In genomic region chr19:40305403-40305802, GRCh38 we compare ENCODE assay signal across 8 cellular contexts. TPM values are rescaled to one million over a fixed set of nuclear protein-coding genes. Genes with fewer than 3 reads are reported as not detected.
A peak's percentile ranks its signal among the peaks of the same experiment; 100 is the strongest.
DNase-seq lines count a peak whose midpoint lies in the region; ATAC-seq, FAIRE-seq and TF ChIP-seq lines count a peak whose summit lies in the region.

No MANE protein-coding gene starts in this region.

- H3K27ac Mint-ChIP-seq in activated naive CD8-positive, alpha-beta T cell treated with anti-CD3 and anti-CD28 coated beads for 36 hours: no peak overlapping the region

- H3K9me3 Mint-ChIP-seq in activated naive CD8-positive, alpha-beta T cell treated with anti-CD3 and anti-CD28 coated beads for 36 hours: no peaks in the 10 kb centered on the region

- TF ChIP-seq CTCF in SU-DHL-6 (IDR thresholded peaks at IDR 0.05; ENCODE audit: insufficient read depth, low read length, poor library complexity, severe bottlenecking) (peak; percentile 68), heart right ventricle (IDR thresholded peaks at IDR 0.05) (peak; percentile 59 to 87 (median 81)), retinal pigment epithelial cell (conservative IDR thresholded peaks at IDR 0.05; ENCODE audit: low read depth, low read length) (peak; percentile 77)

- H3K79me2 ChIP-seq in SU-DHL-6 (ENCODE audit: insufficient read depth, low read length): no peaks in the 10 kb centered on the region

- ATAC-seq in heart right ventricle (peak; percentile 67 to 90 (median 79)), GM18502 (IDR thresholded peaks at IDR 0.05; ENCODE audit: poor library complexity, unreplicated experiment) (no peak), GM19395 (IDR thresholded peaks at IDR 0.05; ENCODE audit: unreplicated experiment) (no peak)

- H3K4me3 Mint-ChIP-seq in activated naive CD8-positive, alpha-beta T cell treated with anti-CD3 and anti-CD28 coated beads for 36 hours: no peak overlapping the region

- H3K27ac ChIP-seq in SU-DHL-6 (ENCODE audit: low read depth, low read length) (no peak overlapping the region), heart right ventricle (no peak overlapping the region)

- H3K27me3 ChIP-seq in SU-DHL-6 (ENCODE audit: low read length) (no peaks in the 10 kb centered on the region), heart right ventricle (no peaks in the 10 kb centered on the region)

- DNase-seq in NCI-H1092 treated with DMSO at 0.1 percent for 48 hours (lab: John Stamatoyannopoulos, UW) (peak; percentile 54), heart right ventricle (peak; percentile 62 to 85), retinal pigment epithelial cell (ENCODE audit: low read depth) (no peak)
- DNase-seq in activated naive CD8-positive, alpha-beta T cell treated with anti-CD3 and anti-CD28 coated beads for 36 hours: peak; percentile 71

- 0 out of 2 replicates have a peak, but pooled peaks cover 4% of the 10 kb centered on the region for H3F3A ChIP-seq in SU-DHL-6 (ENCODE audit: insufficient read depth)

- H2AFZ ChIP-seq in SU-DHL-6 (ENCODE audit: low read depth, low read length, severe bottlenecking): no peak overlapping the region

- peaks cover 0 to 4% (median 0%) of the 10 kb centered on the region in 9 donors for H3K4me1 ChIP-seq in heart right ventricle

- FAIRE-seq in G401.6 (lab: Jason Lieb, UNC): peak; percentile 96

- H3K36me3 ChIP-seq in SU-DHL-6 (ENCODE audit: low read length) (no peaks in the 10 kb centered on the region), heart right ventricle (no peaks in the 10 kb centered on the region)

- no peaks in the 10 kb centered on the region for H3K36me3 Mint-ChIP-seq in activated naive CD8-positive, alpha-beta T cell treated with anti-CD3 and anti-CD28 coated beads for 36 hours

- no peaks in the 10 kb centered on the region for H3K4me1 Mint-ChIP-seq in activated naive CD8-positive, alpha-beta T cell treated with anti-CD3 and anti-CD28 coated beads for 36 hours

- intact Hi-C loops in heart right ventricle (cut with DNase I): loop anchor here in 9 of 10 donors (2.0 to 10.0 kb wide), 9 partner anchors 161 to 329 kb away; no protein-coding TSS in a partner anchor

- H3K27me3 Mint-ChIP-seq in activated naive CD8-positive, alpha-beta T cell treated with anti-CD3 and anti-CD28 coated beads for 36 hours: no peaks in the 10 kb centered on the region

- H3K4me2 ChIP-seq in SU-DHL-6 (ENCODE audit: low read depth, low read length, poor library complexity, severe bottlenecking): no peak overlapping the region

- 10% methylated on average over 5 of the region's 5 CpGs for WGBS in heart right ventricle, 2 donors

- H3K9me2 ChIP-seq in SU-DHL-6 (replicated peaks; ENCODE audit: insufficient read depth, low read length): no peaks in the 10 kb centered on the region

- H3K9ac ChIP-seq in SU-DHL-6 (ENCODE audit: low read length): no peak overlapping the region

- H3K4me3 ChIP-seq in SU-DHL-6 (ENCODE audit: insufficient read depth, low read length, poor library complexity, severe bottlenecking) (no peak overlapping the region), heart right ventricle (no peak overlapping the region), retinal pigment epithelial cell (ENCODE audit: low read length) (no peak overlapping the region)

- H3K9me3 ChIP-seq in SU-DHL-6 (ENCODE audit: insufficient read depth, low read length) (no peaks in the 10 kb centered on the region), heart right ventricle (no peaks in the 10 kb centered on the region)

- no peaks in the 10 kb centered on the region for H4K20me1 ChIP-seq in SU-DHL-6 (ENCODE audit: low read depth, low read length)

RNA-seq across cellular contexts. Expression of gene AKT2, which starts 20.3 kb away (rescaled TPM):
- total RNA-seq in activated naive CD8-positive, alpha-beta T cell treated with anti-CD3 and anti-CD28 coated beads for 36 hours: 100 to 1,000 TPM; 139 to 141 TPM
- total RNA-seq in heart right ventricle: 100 to 1,000 TPM; 117 to 147 (median 127) TPM
- 10 to 100 TPM; 56.7 to 57.6 TPM for polyA plus RNA-seq in heart right ventricle

RNA-seq across cellular contexts. Expression of gene C19orf47, which starts 42.8 kb away (rescaled TPM):
- 10 to 100 TPM; 26.1 to 28.1 TPM for total RNA-seq in activated naive CD8-positive, alpha-beta T cell treated with anti-CD3 and anti-CD28 coated beads for 36 hours
- 100 to 1,000 TPM; 138 to 227 (median 145) TPM for total RNA-seq in heart right ventricle
- 100 to 1,000 TPM; 234 to 347 TPM for polyA plus RNA-seq in heart right ventricle

RNA-seq across cellular contexts. Expression of gene PLD3, which starts 43.1 kb away (rescaled TPM):
- 10 to 100 TPM; 41.8 to 44.2 TPM for total RNA-seq in activated naive CD8-positive, alpha-beta T cell treated with anti-CD3 and anti-CD28 coated beads for 36 hours
- 100 to 1,000 TPM; 136 to 238 (median 181) TPM for total RNA-seq in heart right ventricle
- polyA plus RNA-seq in heart right ventricle: 100 to 1,000 TPM; 116 to 148 TPM

Comparison
In these comparisons a context has a peak if more than half of its experiments do, and no peak if none do; other contexts are left out.
1. ATAC-seq: peak in heart right ventricle (8 of 8); none in GM18502 (single experiment) and GM19395 (single experiment).
2. RNA of gene C19orf47, which starts 42.8 kb away (total RNA-seq): 138 to 227 TPM in heart right ventricle; 26.1 to 28.1 TPM in activated naive CD8-positive, alpha-beta T cell treated with anti-CD3 and anti-CD28 coated beads for 36 hours; every median in the first group is over 4 times any median in the second.
3. Peak in every context shown above with its lines, with median percentiles within 50 percentile points of each other: CTCF ChIP-seq.